19 cellular contexts compared by ENCODE assay signal in genomic region chr15:79092382-79092781, GRCh38. TPM values are rescaled to one million over a fixed set of nuclear protein-coding genes. Genes with fewer than 3 reads are reported as not detected.
A peak's percentile ranks its signal among the peaks of the same experiment; 100 is the strongest.
DNase-seq lines count a peak whose midpoint lies in the region; ATAC-seq lines count a peak whose summit lies in the region.
"Had no signal": no experiment of that assay in that cellular context is flagged by ENCODE, and none has a peak within 500 bp of the region (broad histone marks: within the 10 kb centered on the region; RNA-seq: fewer than 3 reads in every experiment).

No MANE protein-coding gene starts in this region.

- peaks cover 1 to 4% of the 10 kb centered on the region in 2 donors for H3K9me3 Mint-ChIP-seq in stimulated activated naive B cell treated with anti-CD40 and anti-IgM and Interleukin-4, amounts not matched to agents 10 μg/mL and 1 μg/mL and 100 μg/mL, for 72 hours
- no peaks in the 10 kb centered on the region for H3K9me3 Mint-ChIP-seq in activated CD4-positive, alpha-beta memory T cell treated with anti-CD3 and anti-CD28 coated beads for 36 hours
- H3K9me3 Mint-ChIP-seq: activated T-helper 2 cell treated with anti-CD3 and anti-CD28 coated beads, Interferon-gamma antibody, Interleukin-2, Interleukin-4, amounts not matched to agents 10 μg/mL and 5 μg/mL and 100 μg/mL, durations not matched to agents 14 hours and 24 hours and 36 hours had no signal

- CTCF ChIA-PET in activated CD4-positive, alpha-beta memory T cell treated with anti-CD3 and anti-CD28 coated beads for 36 hours (lab: Charles Lee): no interaction called here

- H3K4me1 Mint-ChIP-seq in stimulated activated naive B cell treated with anti-CD40 and anti-IgM and Interleukin-4, amounts not matched to agents 10 μg/mL and 1 μg/mL and 100 μg/mL, for 72 hours: peaks cover 24 to 29% of the 10 kb centered on the region in 2 donors
- peaks cover 12% of the 10 kb centered on the region for H3K4me1 Mint-ChIP-seq in activated CD4-positive, alpha-beta memory T cell treated with anti-CD3 and anti-CD28 coated beads for 36 hours (ENCODE audit: low read depth)

- H3K4me3 Mint-ChIP-seq in stimulated activated naive B cell treated with anti-CD40 and anti-IgM and Interleukin-4, amounts not matched to agents 10 μg/mL and 1 μg/mL and 100 μg/mL, for 72 hours: peak overlapping the region; percentile 64 to 68
- H3K4me3 Mint-ChIP-seq in activated CD4-positive, alpha-beta memory T cell treated with anti-CD3 and anti-CD28 coated beads for 36 hours: no peak overlapping the region

- H3K27ac Mint-ChIP-seq in stimulated activated naive B cell treated with anti-CD40 and anti-IgM and Interleukin-4, amounts not matched to agents 10 μg/mL and 1 μg/mL and 100 μg/mL, for 72 hours: peak overlapping the region; percentile 42
- no peak overlapping the region for H3K27ac Mint-ChIP-seq in activated CD4-positive, alpha-beta memory T cell treated with anti-CD3 and anti-CD28 coated beads for 36 hours
- H3K27ac Mint-ChIP-seq: activated T-helper 2 cell treated with anti-CD3 and anti-CD28 coated beads, Interferon-gamma antibody, Interleukin-2, Interleukin-4, amounts not matched to agents 10 μg/mL and 5 μg/mL and 100 μg/mL, durations not matched to agents 14 hours and 24 hours and 36 hours had no signal

- ATAC-seq in left lobe of liver (no peak), GM18867 (IDR thresholded peaks at IDR 0.05; ENCODE audit: unreplicated experiment) (no peak)
- ATAC-seq in stimulated activated naive B cell treated with anti-CD40 and anti-IgM and Interleukin-4, amounts not matched to agents 10 μg/mL and 1 μg/mL and 100 μg/mL, for 72 hours (replicated peaks): no peak
- ATAC-seq: left colon had no signal

- peak; percentile 28 for DNase-seq in activated effector memory CD4-positive, alpha-beta T cell treated with anti-CD3 and anti-CD28 coated beads, Interleukin-2, amount 50 U/mL, for 16 hours
- no peak for DNase-seq in activated effector memory CD4-positive, alpha-beta T cell treated with Interleukin-2 at 50 U/mL for 16 hours
- DNase-seq in activated CD8-positive, alpha-beta memory T cell treated with anti-CD3 and anti-CD28 coated beads, Interleukin-2, amount 50 U/mL, for 48 hours: peak; percentile 47
- DNase-seq in left lobe of liver (ENCODE audit: low spot score) (peak; percentile 8), NCI-H2196 (lab: John Stamatoyannopoulos, UW; ENCODE audit: unreplicated experiment) (no peak)
- no peak for DNase-seq in stimulated activated naive B cell treated with anti-CD40 and anti-IgM and Interleukin-4, amounts not matched to agents 10 μg/mL and 1 μg/mL and 100 μg/mL, for 72 hours
- DNase-seq in activated CD4-positive, alpha-beta memory T cell treated with anti-CD3 and anti-CD28 coated beads for 36 hours: no peak
- DNase-seq: adrenal gland; DMS79; heart left ventricle; left colon; NCI-H1092 treated with DMSO at 0.1 percent for 48 hours; OCI-M1; stimulated activated CD4-positive, alpha-beta T cell treated with anti-CD3 and anti-CD28 coated beads, Interleukin-2, amount 100 ng/mL, for 24 hours; stimulated activated naive CD4-positive, alpha-beta T cell treated with Interleukin-2 at 50 U/mL for 16 hours; transverse colon had no signal

- peaks cover 0 to 7% of the 10 kb centered on the region in 2 donors for H3K36me3 Mint-ChIP-seq in stimulated activated naive B cell treated with anti-CD40 and anti-IgM and Interleukin-4, amounts not matched to agents 10 μg/mL and 1 μg/mL and 100 μg/mL, for 72 hours
- H3K36me3 Mint-ChIP-seq in activated CD4-positive, alpha-beta memory T cell treated with anti-CD3 and anti-CD28 coated beads for 36 hours: no peaks in the 10 kb centered on the region

- POLR2A ChIA-PET in activated CD4-positive, alpha-beta memory T cell treated with anti-CD3 and anti-CD28 coated beads for 36 hours (lab: Charles Lee): no interaction called here

- intact Hi-C loops in activated CD4-positive, alpha-beta memory T cell treated with anti-CD3 and anti-CD28 coated beads for 36 hours (cut with micrococcal nuclease): no loop called here

- H3K27me3 Mint-ChIP-seq in stimulated activated naive B cell treated with anti-CD40 and anti-IgM and Interleukin-4, amounts not matched to agents 10 μg/mL and 1 μg/mL and 100 μg/mL, for 72 hours: peaks cover 64 to 74% of the 10 kb centered on the region in 2 donors
- H3K27me3 Mint-ChIP-seq in activated CD4-positive, alpha-beta memory T cell treated with anti-CD3 and anti-CD28 coated beads for 36 hours: peaks cover 50% of the 10 kb centered on the region

RNA-seq across cellular contexts. Expression of gene RASGRF1, which starts 1.8 kb away (rescaled TPM):
- total RNA-seq in left lobe of liver: not detected
- total RNA-seq in activated CD4-positive, alpha-beta memory T cell treated with anti-CD3 and anti-CD28 coated beads for 36 hours: under 1 TPM in 1 of 2 experiments, not detected in 1; 0.02 TPM
- total RNA-seq: activated T-helper 2 cell treated with anti-CD3 and anti-CD28 coated beads, Interferon-gamma antibody, Interleukin-2, Interleukin-4, amounts not matched to agents 10 μg/mL and 5 μg/mL and 100 μg/mL, durations not matched to agents 14 hours and 24 hours and 36 hours; mononuclear cell had no signal

Comparison
In these comparisons a context has a peak if more than half of its experiments do, and no peak if none do; other contexts are left out.
1. DNase-seq: peak in activated effector memory CD4-positive, alpha-beta T cell treated with anti-CD3 and anti-CD28 coated beads, Interleukin-2, amount 50 U/mL, for 16 hours (single experiment), activated CD8-positive, alpha-beta memory T cell treated with anti-CD3 and anti-CD28 coated beads, Interleukin-2, amount 50 U/mL, for 48 hours (single experiment) and left lobe of liver (single experiment); none in activated effector memory CD4-positive, alpha-beta T cell treated with Interleukin-2 at 50 U/mL for 16 hours (single experiment), stimulated activated naive B cell treated with anti-CD40 and anti-IgM and Interleukin-4, amounts not matched to agents 10 μg/mL and 1 μg/mL and 100 μg/mL, for 72 hours (single experiment), activated CD4-positive, alpha-beta memory T cell treated with anti-CD3 and anti-CD28 coated beads for 36 hours (single experiment) and NCI-H2196 (single experiment).